23 cellular contexts compared by ENCODE assay signal in the genomic region with DNA sequence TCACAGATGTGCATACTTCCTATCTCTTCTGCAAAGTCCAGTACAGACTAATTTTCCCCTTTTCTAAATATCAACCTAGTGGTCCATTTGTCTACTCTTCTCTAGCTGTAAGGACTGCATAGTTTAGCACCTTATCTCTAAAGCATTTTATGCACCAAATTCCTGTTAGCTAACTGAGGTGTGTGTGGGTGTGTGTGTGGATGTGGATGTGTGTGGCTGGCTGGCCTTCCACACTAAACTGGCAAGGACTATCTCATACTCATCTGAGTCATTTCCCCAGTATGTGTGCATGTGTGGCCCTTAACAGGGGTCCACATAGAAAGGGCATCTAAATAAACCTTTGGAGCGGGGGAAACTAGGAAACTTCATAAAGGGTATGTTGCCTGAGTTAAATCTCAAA.
DNase-seq lines count a peak whose midpoint lies in the region; FAIRE-seq and TF ChIP-seq lines count a peak whose summit lies in the region.
"Had no signal": no experiment of that assay in that cellular context is flagged by ENCODE, and none has a peak within 500 bp of the region (broad histone marks: within the 10 kb centered on the region; RNA-seq: fewer than 3 reads in every experiment).

No MANE protein-coding gene starts in this region.

- no peak overlapping the region for H3K4me3 Mint-ChIP-seq in astrocyte (ENCODE audit: unreplicated experiment)

- no peak overlapping the region for H3K27ac ChIP-seq in GM23248
- H3K27ac ChIP-seq in astrocyte (ENCODE audit: low read depth, low read length): no peak overlapping the region
- peak overlapping the region; percentile 72 for H3K27ac ChIP-seq in hepatocyte
- H3K27ac ChIP-seq in small intestine (ENCODE audit: low read depth in 1 of 2, low read length in 1 of 2): no peak overlapping the region
- H3K27ac ChIP-seq: C4-2B had no signal

- H3K9me2 ChIP-seq in GM23248 (ENCODE audit: insufficient read depth) (no peaks in the 10 kb centered on the region), hepatocyte (replicated peaks; ENCODE audit: insufficient read depth) (no peaks in the 10 kb centered on the region)

- TF ChIP-seq CTCF in astrocyte (IDR thresholded peaks at IDR 0.05; ENCODE audit: insufficient read depth, low read depth, low read length) (no peak), hepatocyte (IDR thresholded peaks at IDR 0.05; ENCODE audit: poor library complexity) (no peak)

- peaks cover 12% of the 10 kb centered on the region for H3K4me1 Mint-ChIP-seq in astrocyte (ENCODE audit: low read depth, unreplicated experiment)

- 0 out of 2 replicates have a peak, but pooled peaks cover 11% of the 10 kb centered on the region for H3K4me1 ChIP-seq in GM23248 (ENCODE audit: insufficient read depth)
- peaks cover 8% of the 10 kb centered on the region for H3K4me1 ChIP-seq in astrocyte (ENCODE audit: insufficient read depth, low read length)
- peaks cover 21% of the 10 kb centered on the region for H3K4me1 ChIP-seq in hepatocyte (ENCODE audit: insufficient read depth)
- H3K4me1 ChIP-seq in small intestine (ENCODE audit: control insufficient read depth in 2 of 2, insufficient read depth in 1 of 2, low read depth in 1 of 2, low read length in 1 of 2): no peaks in the 10 kb centered on the region

- FAIRE-seq in astrocyte (lab: Jason Lieb, UNC) (no peak), RCC 7860 (lab: Jason Lieb, UNC) (no peak), small intestine (lab: Jason Lieb, UNC) (no peak)
- FAIRE-seq: D721Med, GM19239, H1, K562 had no signal

- H3K27me3 ChIP-seq in GM23248 (replicated peaks; ENCODE audit: insufficient read depth): no peaks in the 10 kb centered on the region
- no peaks in the 10 kb centered on the region for H3K27me3 ChIP-seq in astrocyte (ENCODE audit: insufficient read depth, low read length)
- H3K27me3 ChIP-seq in hepatocyte: no peaks in the 10 kb centered on the region
- no peaks in the 10 kb centered on the region for H3K27me3 ChIP-seq in small intestine (ENCODE audit: control insufficient read depth in 2 of 2, insufficient read depth in 2 of 2, low read length in 2 of 2)
- H3K27me3 ChIP-seq: MG63 had no signal

- H3K9me3 Mint-ChIP-seq in astrocyte (ENCODE audit: unreplicated experiment): peaks cover 3% of the 10 kb centered on the region

- DNase-seq in GM23248 (peak; percentile 30), astrocyte (ENCODE audit: low read depth) (peak; percentile 90), hepatocyte (ENCODE audit: low spot score) (no peak), renal cortical epithelial cell (ENCODE audit: low read depth) (peak; percentile 23), RCC 7860 (ENCODE audit: low spot score) (no peak), cortex of kidney (lab: John Stamatoyannopoulos, UW) (no peak), small intestine (no peak)
- DNase-seq in stimulated activated naive CD4-positive, alpha-beta T cell (lab: John Stamatoyannopoulos, UW): no peak
- DNase-seq: DMS53, EL, GF-D8, MG63, NCI-H1694 treated with DMSO at 0.1 percent for 48 hours, NCI-H2081 treated with DMSO at 0.1 percent for 48 hours, NCI-H2171 treated with DMSO at 0.1 percent for 48 hours, NCI-H446, NCI-H526, Right ventricle myocardium superior had no signal

- no peaks in the 10 kb centered on the region for H3F3A ChIP-seq in GM23248 (ENCODE audit: insufficient read depth)

- H3K36me3 ChIP-seq in GM23248 (ENCODE audit: low read depth): no peaks in the 10 kb centered on the region
- no peaks in the 10 kb centered on the region for H3K36me3 ChIP-seq in astrocyte (ENCODE audit: insufficient read depth, low read length)
- H3K36me3 ChIP-seq in hepatocyte (replicated peaks; ENCODE audit: insufficient read depth, low read depth): no peaks in the 10 kb centered on the region
- H3K36me3 ChIP-seq in small intestine (ENCODE audit: control insufficient read depth in 2 of 2, insufficient read depth in 2 of 2, low read length in 2 of 2): no peaks in the 10 kb centered on the region
- H3K36me3 ChIP-seq: MG63 had no signal

- no peak overlapping the region for H3K27ac Mint-ChIP-seq in astrocyte (ENCODE audit: unreplicated experiment)

- H3K27me3 Mint-ChIP-seq in astrocyte (ENCODE audit: low read depth, unreplicated experiment): peaks cover 2% of the 10 kb centered on the region

- no peak overlapping the region for H3K9ac ChIP-seq in GM23248
- H3K9ac ChIP-seq in astrocyte (ENCODE audit: low read length): no peak overlapping the region

- WGBS in GM23248 (ENCODE audit: low coverage in 1 of 2, low lambda C conversion rate in 2 of 2, missing lambda C conversion rate in 2 of 2), 2 experiments: 93 to 94% methylated on average over 1 of the region's 1 CpG
- 100% methylated on average over 1 of the region's 1 CpG for WGBS in hepatocyte (ENCODE audit: low lambda C conversion rate, missing lambda C conversion rate)
- 91 to 97% (median 95%) methylated on average over 1 of the region's 1 CpG for WGBS in small intestine, 3 donors

- H3K36me3 Mint-ChIP-seq in astrocyte (ENCODE audit: low read depth, unreplicated experiment): no peaks in the 10 kb centered on the region

- H4K20me1 ChIP-seq in GM23248 (ENCODE audit: insufficient read depth) (no peaks in the 10 kb centered on the region), astrocyte (ENCODE audit: insufficient read depth, low read length) (no peaks in the 10 kb centered on the region), hepatocyte (ENCODE audit: insufficient read depth, poor library complexity, severe bottlenecking) (no peaks in the 10 kb centered on the region)

- H3K4me3 ChIP-seq in GM23248: no peak overlapping the region
- no peak overlapping the region for H3K4me3 ChIP-seq in astrocyte (ENCODE audit: insufficient read depth, low read depth, low read length)
- no peak overlapping the region for H3K4me3 ChIP-seq in hepatocyte
- no peak overlapping the region for H3K4me3 ChIP-seq in small intestine (ENCODE audit: low read depth in 1 of 2, low read length in 2 of 2)
- H3K4me3 ChIP-seq: K562, MG63 had no signal

- no peaks in the 10 kb centered on the region for H3K79me2 ChIP-seq in GM23248 (ENCODE audit: insufficient read depth)
- H3K79me2 ChIP-seq in astrocyte (ENCODE audit: insufficient read depth, low read length): no peaks in the 10 kb centered on the region
- H3K79me2 ChIP-seq in hepatocyte: no peaks in the 10 kb centered on the region

- in situ Hi-C loops in GM23248 (cut with MboI): no loop called here

- H2AFZ ChIP-seq in GM23248: no peak overlapping the region
- H2AFZ ChIP-seq in astrocyte (ENCODE audit: low read depth, low read length): no peak overlapping the region
- H2AFZ ChIP-seq in hepatocyte: no peak overlapping the region

- H3K4me2 ChIP-seq in GM23248 (ENCODE audit: unreplicated experiment) (no peak overlapping the region), astrocyte (ENCODE audit: low read length) (peak overlapping the region; percentile 6), hepatocyte (no peak overlapping the region)

- H3K9me3 ChIP-seq in GM23248 (ENCODE audit: low read depth) (no peaks in the 10 kb centered on the region), astrocyte (ENCODE audit: insufficient read depth, low read depth, low read length) (no peaks in the 10 kb centered on the region), hepatocyte (ENCODE audit: low read depth) (no peaks in the 10 kb centered on the region), small intestine (ENCODE audit: control insufficient read depth, low read depth) (no peaks in the 10 kb centered on the region)

Comparison
In these comparisons a context has a peak if more than half of its experiments do, and no peak if none do; other contexts are left out.
1. DNase-seq: peak in GM23248 (single experiment), astrocyte (single experiment) and renal cortical epithelial cell (single experiment); none in hepatocyte (single experiment), RCC 7860 (single experiment), cortex of kidney (single experiment), stimulated activated naive CD4-positive, alpha-beta T cell (0 of 6) and small intestine (single experiment).